Comparison of ENCODE assay signal across 8 cellular contexts in the genomic region with DNA sequence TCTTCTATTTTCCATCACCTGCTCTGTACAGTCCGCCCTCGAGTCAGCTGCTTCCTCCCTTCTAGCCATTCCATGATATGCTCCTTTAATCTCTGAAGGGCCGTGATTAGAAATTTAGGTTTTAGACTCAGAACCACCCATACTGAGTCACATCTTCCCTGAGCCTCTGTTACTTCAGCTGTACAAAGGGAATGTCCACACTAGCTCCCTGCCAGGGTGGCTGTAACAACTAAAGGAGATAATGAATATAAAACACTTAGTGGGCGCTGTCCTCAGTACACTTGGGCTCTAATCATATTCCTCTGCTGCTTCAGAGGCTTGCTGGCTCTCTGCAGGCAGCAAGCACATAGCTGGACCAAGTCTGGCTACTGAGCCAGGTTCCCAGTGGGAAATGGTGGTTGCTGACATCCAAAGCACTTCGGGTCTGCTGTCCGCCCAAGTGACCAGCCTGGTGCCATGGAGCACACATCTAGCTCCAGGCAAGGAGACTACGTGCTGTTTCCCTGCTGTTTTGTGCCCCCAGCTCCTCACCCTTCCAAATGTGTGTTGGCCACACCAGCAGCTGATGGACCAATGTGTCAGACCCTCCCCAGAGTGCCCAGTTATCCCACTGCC. TPM values are rescaled to one million over a fixed set of nuclear protein-coding genes. Genes with fewer than 3 reads are reported as not detected.
DNase-seq lines count a peak whose midpoint lies in the region; ATAC-seq and TF ChIP-seq lines count a peak whose summit lies in the region.

No MANE protein-coding gene starts in this region.

- no peak overlapping the region for H3K4me3 ChIP-seq in CD4-positive, alpha-beta memory T cell (ENCODE audit: low read length in 2 of 2)
- H3K4me3 ChIP-seq in PC-9 (peak overlapping the region; percentile 52; the same call in 1 of the 2 replicates), endocrine pancreas (ENCODE audit: control insufficient read depth, insufficient read depth, low read length) (peak overlapping the region; percentile 28), parathyroid adenoma (ENCODE audit: low read depth, low read length) (peak overlapping the region; percentile 34)

- H2AFZ ChIP-seq in PC-9 (no peak overlapping the region), parathyroid adenoma (peak overlapping the region; percentile 83)

- H3K9ac ChIP-seq in endocrine pancreas (ENCODE audit: control insufficient read depth, insufficient read depth, low read length) (no peak overlapping the region), parathyroid adenoma (no peak overlapping the region)

- intact Hi-C loops in CD4-positive, alpha-beta memory T cell (cut with micrococcal nuclease) = loop anchor here (2.0 to 5.0 kb wide), 2 partner anchors 15 to 33 kb away; no protein-coding TSS in a partner anchor
- intact Hi-C loops in PC-9 (cut with micrococcal nuclease; ENCODE audit: unreplicated experiment) = loop anchor here (2.0 to 5.0 kb wide), 3 partner anchors 29 to 95 kb away; partner anchors contain the start of genes BAHD1 and CCDC32

- H3K9me3 ChIP-seq in CD4-positive, alpha-beta memory T cell (ENCODE audit: control insufficient read depth in 1 of 2, low read length in 2 of 2) = no peaks in the 10 kb centered on the region
- H3K9me3 ChIP-seq in PC-9 (ENCODE audit: insufficient read depth, low read depth) (no peaks in the 10 kb centered on the region), endocrine pancreas (ENCODE audit: control insufficient read depth, low read length) (no peaks in the 10 kb centered on the region), parathyroid adenoma (ENCODE audit: control insufficient read depth, low read length) (no peaks in the 10 kb centered on the region)

- peak overlapping the region; percentile 58 to 77 (median 64) for H3K4me3 Mint-ChIP-seq in CD4-positive, alpha-beta memory T cell

- TSS peak; percentile 46 for BruUV-seq in PC-9 (replicated peaks; lab: Mats Ljungman, UMichigan)

- TF ChIP-seq CTCF in PC-9 (conservative IDR thresholded peaks at IDR 0.05) = no peak
- TF ChIP-seq CTCF in parathyroid adenoma (IDR thresholded peaks at IDR 0.05) = no peak

- H3K36me3 ChIP-seq in CD4-positive, alpha-beta memory T cell (ENCODE audit: insufficient read depth, low read length) = peaks cover 13% of the 10 kb centered on the region
- H3K36me3 ChIP-seq in PC-9 (ENCODE audit: low read depth) = no peaks in the 10 kb centered on the region
- H3K36me3 ChIP-seq in endocrine pancreas (ENCODE audit: control insufficient read depth, insufficient read depth, low read length) = peaks cover 3% of the 10 kb centered on the region
- no peaks in the 10 kb centered on the region for H3K36me3 ChIP-seq in parathyroid adenoma (ENCODE audit: control insufficient read depth, insufficient read depth, low read length)

- 0 out of 2 replicates have a peak, but pooled peaks cover 7% of the 10 kb centered on the region for H3K79me2 ChIP-seq in PC-9 (ENCODE audit: low read depth)
- no peaks in the 10 kb centered on the region for H3K79me2 ChIP-seq in parathyroid adenoma

- no peaks in the 10 kb centered on the region for H3K27me3 ChIP-seq in CD4-positive, alpha-beta memory T cell (ENCODE audit: insufficient read depth, low read length)
- H3K27me3 ChIP-seq in PC-9 (ENCODE audit: insufficient read depth, low read depth) = no peaks in the 10 kb centered on the region
- H3K27me3 ChIP-seq in endocrine pancreas (ENCODE audit: control insufficient read depth, insufficient read depth, low read length) = no peaks in the 10 kb centered on the region
- H3K27me3 ChIP-seq in parathyroid adenoma (ENCODE audit: control insufficient read depth, insufficient read depth, low read length) = no peaks in the 10 kb centered on the region

- CTCF ChIA-PET in CD4-positive, alpha-beta memory T cell (lab: Charles Lee; ENCODE audit: partially characterized antibody) = interaction anchor here (1.0 to 2.3 kb wide), 3 partner anchors 13 to 37 kb away, joined by 3 to 7 read pairs (median 5); partner anchors contain the start of gene BAHD1
- CTCF ChIA-PET in PC-9 (lab: Charles Lee) = interaction anchor here (0.6 kb wide), 1 partner anchor 928 kb away, joined by 11 read pairs; no protein-coding TSS in a partner anchor

- ATAC-seq in HG02571 (IDR thresholded peaks at IDR 0.05; ENCODE audit: unreplicated experiment) = no peak

- POLR2A ChIA-PET in CD4-positive, alpha-beta memory T cell (lab: Charles Lee; ENCODE audit: partially characterized antibody) = interaction anchor here (1.0 to 1.2 kb wide), 4 partner anchors 13 to 72 kb away, joined by 3 to 4 read pairs (median 4); no protein-coding TSS in a partner anchor
- POLR2A ChIA-PET in PC-9 (lab: Charles Lee; ENCODE audit: unreplicated experiment) = interaction anchor here (0.5 to 0.7 kb wide), 3 partner anchors 33 to 99 kb away, joined by 3 read pairs; partner anchors contain the start of gene RPUSD2

- peaks cover 22% of the 10 kb centered on the region; the same call in 1 of the 2 replicates for H3F3A ChIP-seq in PC-9 (ENCODE audit: insufficient read depth, low read depth)

- no peaks in the 10 kb centered on the region for H3K27me3 Mint-ChIP-seq in CD4-positive, alpha-beta memory T cell

- peak overlapping the region; percentile 31 to 94 (median 84) for H3K27ac Mint-ChIP-seq in CD4-positive, alpha-beta memory T cell

- no peaks in the 10 kb centered on the region for H4K20me1 ChIP-seq in PC-9 (ENCODE audit: insufficient read depth)

- H3K4me1 ChIP-seq in CD4-positive, alpha-beta memory T cell (ENCODE audit: insufficient read depth, low read length) = peaks cover 23% of the 10 kb centered on the region
- H3K4me1 ChIP-seq in PC-9 (replicated peaks; ENCODE audit: insufficient read depth) = peaks cover 17% of the 10 kb centered on the region
- no peaks in the 10 kb centered on the region for H3K4me1 ChIP-seq in endocrine pancreas (ENCODE audit: control insufficient read depth, insufficient read depth, low read length)
- no peaks in the 10 kb centered on the region for H3K4me1 ChIP-seq in parathyroid adenoma

- peak overlapping the region; percentile 55 for H3K27ac ChIP-seq in CD4-positive, alpha-beta memory T cell (ENCODE audit: low read depth, low read length)
- H3K27ac ChIP-seq in PC-9 (peak overlapping the region; percentile 14; the same call in 1 of the 2 replicates), parathyroid adenoma (peak overlapping the region; percentile 82)

- H3K36me3 Mint-ChIP-seq in CD4-positive, alpha-beta memory T cell = peaks cover 5 to 23% of the 10 kb centered on the region in 2 donors

- H3K9me3 Mint-ChIP-seq in CD4-positive, alpha-beta memory T cell = no peaks in the 10 kb centered on the region

- no peak for DNase-seq in CD4-positive, alpha-beta memory T cell
- DNase-seq in PC-9 (no peak), NAMALWA (ENCODE audit: low spot score) (no peak), COLO829 (ENCODE audit: low spot score) (no peak), HuH-7.5 (ENCODE audit: low spot score) (no peak)

- no peaks in the 10 kb centered on the region for H3K9me2 ChIP-seq in PC-9 (ENCODE audit: insufficient read depth)

- peak overlapping the region; percentile 89 for H3K4me2 ChIP-seq in PC-9
- peak overlapping the region; percentile 59 for H3K4me2 ChIP-seq in parathyroid adenoma (ENCODE audit: low read length)

- peaks cover 12 to 33% (median 22%) of the 10 kb centered on the region in 4 donors for H3K4me1 Mint-ChIP-seq in CD4-positive, alpha-beta memory T cell

RNA-seq across cellular contexts. Expression of gene CHST14, which starts 0.9 kb away (rescaled TPM):
- 10 to 100 TPM in 1 of 2 experiments, 1 to 10 TPM in 1; 9.1 to 10.5 TPM for total RNA-seq in CD4-positive, alpha-beta memory T cell
- polyA plus RNA-seq in CD4-positive, alpha-beta memory T cell = 1 to 10 TPM in 1 of 2 donors, under 1 TPM in 1; 0.64 to 1.5 TPM
- total RNA-seq in PC-9 (2021) = 30.6 and 34.3 TPM in 2 replicates

RNA-seq across cellular contexts. Expression of gene BAHD1, which starts 29.1 kb away (rescaled TPM):
- 10 to 100 TPM; 47.0 to 49.2 TPM for total RNA-seq in CD4-positive, alpha-beta memory T cell
- polyA plus RNA-seq in CD4-positive, alpha-beta memory T cell = 1 to 10 TPM; 1.5 to 4.6 TPM
- total RNA-seq in PC-9 (2021) = 17.3 and 19.1 TPM in 2 replicates

Comparison
In these comparisons a context has a peak if more than half of its experiments do, and no peak if none do; other contexts are left out.
1. H3K27ac ChIP-seq: peak in every context shown above with its lines; median percentile 82 in parathyroid adenoma; 55 in CD4-positive, alpha-beta memory T cell; 14 in PC-9.
2. H3K4me3 ChIP-seq: peak in PC-9 (single experiment), endocrine pancreas (single experiment) and parathyroid adenoma (single experiment); none in CD4-positive, alpha-beta memory T cell (0 of 2).